9 cellular contexts compared by ENCODE assay signal in the genomic region with DNA sequence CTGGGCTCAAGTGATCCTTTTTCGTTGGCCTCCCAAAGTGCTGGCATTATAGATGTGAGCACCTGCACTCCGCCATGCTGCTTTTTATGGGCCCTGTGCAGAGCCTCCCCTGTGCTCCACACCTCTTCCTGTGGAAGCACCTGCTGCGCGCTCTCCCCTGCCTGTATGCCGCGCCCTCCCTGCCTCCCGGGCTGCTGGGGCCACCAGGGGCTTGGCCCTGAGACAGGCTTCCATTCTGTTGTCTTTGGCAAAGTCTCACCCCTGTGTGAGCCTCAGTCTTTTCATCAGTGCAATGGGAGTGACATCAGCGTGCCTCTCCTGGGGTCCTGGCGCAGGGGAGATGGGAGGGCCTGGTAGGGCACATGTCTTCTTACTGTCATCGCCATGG. TPM values are rescaled to one million over a fixed set of nuclear protein-coding genes. Genes with fewer than 3 reads are reported as not detected.
DNase-seq lines count a peak whose midpoint lies in the region; ATAC-seq, FAIRE-seq and TF ChIP-seq lines count a peak whose summit lies in the region.
"Had no signal": no experiment of that assay in that cellular context is flagged by ENCODE, and none has a peak within 500 bp of the region (broad histone marks: within the 10 kb centered on the region; RNA-seq: fewer than 3 reads in every experiment).

No MANE protein-coding gene starts in this region.

- no peak for ATAC-seq in heart left ventricle
- no peak for ATAC-seq in HepG2
- ATAC-seq in esophagus mucosa, result no peak

- no peak for FAIRE-seq in HepG2 (lab: Jason Lieb, UNC)
- FAIRE-seq: pancreas had no signal

- H3K36me3 Mint-ChIP-seq in activated naive CD4-positive, alpha-beta T cell treated with anti-CD3 and anti-CD28 coated beads, Interleukin-2, amount 10 ng/mL, durations not matched to agents 7 days and 5 days, result peaks cover 46% of the 10 kb centered on the region

- H3K9ac ChIP-seq in HepG2 (ENCODE audit: insufficient read depth, low read depth, low read length), result peak overlapping the region; percentile 95

- peak overlapping the region; percentile 89 for H3K4me3 Mint-ChIP-seq in activated naive CD4-positive, alpha-beta T cell treated with anti-CD3 and anti-CD28 coated beads, Interleukin-2, amount 10 ng/mL, durations not matched to agents 7 days and 5 days

- intact Hi-C loops in heart left ventricle (cut with DNase I) (loop anchor here in 7 of 10 donors (5.0 to 10.0 kb wide), 10 partner anchors 78 to 778 kb away; a partner anchor contains a TSS), cardiac septum (cut with DNase I) (loop anchor here (5.0 kb wide), 2 partner anchors 81 to 96 kb away; no protein-coding TSS in a partner anchor), HepG2 (cut with micrococcal nuclease; ENCODE audit: unreplicated experiment) (no loop called here)

- TF ChIP-seq POLR2A in heart left ventricle (IDR thresholded peaks at IDR 0.05), result no peak
- no peak for TF ChIP-seq POLR2A in HepG2 (IDR thresholded peaks at IDR 0.05; ENCODE audit: insufficient read depth in 1 of 2, low read depth in 2 of 2, low read length in 2 of 2)
- TF ChIP-seq POLR2A in tibial nerve (IDR thresholded peaks at IDR 0.05), result no peak

- BruUV-seq in HepG2 (replicated peaks; lab: Mats Ljungman, UMichigan), result no TSS peak

- H3K9me3 ChIP-seq in heart left ventricle (no peaks in the 10 kb centered on the region), HepG2 (ENCODE audit: low read length) (no peaks in the 10 kb centered on the region), tibial nerve (no peaks in the 10 kb centered on the region)
- H3K9me3 ChIP-seq: pancreas had no signal

- H3K4me3 ChIP-seq in heart left ventricle (peak overlapping the region in 11 of 12 donors; percentile 48 to 98 (median 76)), HepG2 (replicated peaks in 1 of 3; ENCODE audit: insufficient read depth in 1 of 3, low read depth in 2 of 3, low read length in 3 of 3) (peak overlapping the region; percentile 57 to 85 (median 73); a peak in 4 of 6 replicates), tibial nerve (peak overlapping the region in 3 of 4 donors; percentile 56 to 85 (median 71))

- H3K4me1 ChIP-seq in heart left ventricle, result peaks cover 4 to 58% (median 47%) of the 10 kb centered on the region in 12 donors
- H3K4me1 ChIP-seq in HepG2 (ENCODE audit: insufficient read depth, low read length), result peaks cover 46% of the 10 kb centered on the region
- peaks cover 0 to 52% (median 42%) of the 10 kb centered on the region in 4 donors for H3K4me1 ChIP-seq in tibial nerve

- no peak for TF ChIP-seq EP300 in HepG2 (IDR thresholded peaks at IDR 0.05; ENCODE audit: low read depth in 2 of 2, low read length in 2 of 2)
- TF ChIP-seq EP300 in HepG2 (CRISPR knock-in tag; IDR thresholded peaks at IDR 0.05; ENCODE audit: borderline replicate concordance), result no peak
- TF ChIP-seq EP300 in tibial nerve (IDR thresholded peaks at IDR 0.05), result no peak

- H3K36me3 ChIP-seq in heart left ventricle, result peaks cover 2 to 68% (median 48%) of the 10 kb centered on the region in 9 donors
- peaks cover 17 to 44% of the 10 kb centered on the region in 2 experiments for H3K36me3 ChIP-seq in HepG2 (replicated peaks in 1 of 2; ENCODE audit: control insufficient read depth in 1 of 2, insufficient read depth in 2 of 2, low read length in 2 of 2)
- peaks cover 6 to 60% (median 35%) of the 10 kb centered on the region in 3 donors for H3K36me3 ChIP-seq in tibial nerve

- H4K20me1 ChIP-seq in HepG2 (ENCODE audit: insufficient read depth, low read length), result peaks cover 16% of the 10 kb centered on the region

- H3K27me3 Mint-ChIP-seq in activated naive CD4-positive, alpha-beta T cell treated with anti-CD3 and anti-CD28 coated beads, Interleukin-2, amount 10 ng/mL, durations not matched to agents 7 days and 5 days, result no peaks in the 10 kb centered on the region

- 69 to 79% (median 75%) methylated on average over 10 of the region's 10 CpGs for WGBS in heart left ventricle, 4 donors
- 89% methylated on average over 10 of the region's 10 CpGs for WGBS in HepG2 (ENCODE audit: low lambda C conversion rate)
- WGBS in tibial nerve, 2 donors, result 66 to 79% methylated on average over 10 of the region's 10 CpGs

- TF ChIP-seq RAD21 in HepG2 (CRISPR knock-in tag; IDR thresholded peaks at IDR 0.05), result no peak

- H3K27ac Mint-ChIP-seq in activated naive CD4-positive, alpha-beta T cell treated with anti-CD3 and anti-CD28 coated beads, Interleukin-2, amount 10 ng/mL, durations not matched to agents 7 days and 5 days, result peak overlapping the region; percentile 99

- in situ Hi-C loops in HepG2 (cut with HindIII; ENCODE audit: extremely low pct_ligation_motif_present, low pct_unique_long_range_greater_than_20kb), result loop anchor here (5.0 kb wide), 1 partner anchor 34 kb away; a partner anchor contains a TSS

- TF ChIP-seq CTCF in heart left ventricle (IDR thresholded peaks at IDR 0.05), result no peak
- TF ChIP-seq CTCF in HepG2 (CRISPR knock-in tag; IDR thresholded peaks at IDR 0.05), result no peak
- TF ChIP-seq CTCF in tibial nerve (IDR thresholded peaks at IDR 0.05), result no peak

- no peaks in the 10 kb centered on the region for H3K9me3 Mint-ChIP-seq in activated naive CD4-positive, alpha-beta T cell treated with anti-CD3 and anti-CD28 coated beads, Interleukin-2, amount 10 ng/mL, durations not matched to agents 7 days and 5 days

- H3K27me3 ChIP-seq in heart left ventricle (no peaks in the 10 kb centered on the region), HepG2 (ENCODE audit: control insufficient read depth in 1 of 2, insufficient read depth in 2 of 2, low read length in 2 of 2) (no peaks in the 10 kb centered on the region), tibial nerve (no peaks in the 10 kb centered on the region)
- H3K27me3 ChIP-seq: pancreas had no signal

- H3K79me2 ChIP-seq in HepG2 (ENCODE audit: insufficient read depth, low read length), result peaks cover 15% of the 10 kb centered on the region

- H3K4me1 Mint-ChIP-seq in activated naive CD4-positive, alpha-beta T cell treated with anti-CD3 and anti-CD28 coated beads, Interleukin-2, amount 10 ng/mL, durations not matched to agents 7 days and 5 days, result peaks cover 46% of the 10 kb centered on the region

- CTCF ChIA-PET in activated naive CD4-positive, alpha-beta T cell treated with anti-CD3 and anti-CD28 coated beads, Interleukin-2, amount 10 ng/mL, durations not matched to agents 7 days and 5 days (lab: Charles Lee), result no interaction called here
- CTCF ChIA-PET in HepG2 (lab: Yijun Ruan, JAX; ENCODE audit: low intra/inter-chr PET ratio, low total read pairs), result no interaction called here

- peak overlapping the region; percentile 79 for H3K4me2 ChIP-seq in HepG2 (ENCODE audit: low read depth, low read length)

- POLR2A ChIA-PET in HepG2 (lab: Yijun Ruan, JAX), result interaction anchor here (1.0 kb wide), 1 partner anchor 30 kb away, joined by 4 read pairs; no protein-coding TSS in a partner anchor

- DNase-seq in heart left ventricle, result no peak
- no peak for DNase-seq in cardiac septum (ENCODE audit: low spot score)
- peak; percentile 66 for DNase-seq in activated naive CD4-positive, alpha-beta T cell treated with anti-CD3 and anti-CD28 coated beads, Interleukin-2, amount 10 ng/mL, durations not matched to agents 7 days and 5 days
- DNase-seq in HepG2 (ENCODE audit: low spot score), result no peak
- DNase-seq in tibial nerve (ENCODE audit: low spot score in 2 of 2), result no peak
- no peak for DNase-seq in GM03348 (ENCODE audit: low spot score)
- DNase-seq in NCI-H524 treated with DMSO at 0.1 percent for 48 hours (lab: John Stamatoyannopoulos, UW), result no peak

- H3K27ac ChIP-seq in heart left ventricle, result peak overlapping the region in 8 of 12 donors; percentile 86 to 100 (median 98)
- H3K27ac ChIP-seq in HepG2 (ENCODE audit: extremely low read length, insufficient read depth, low read length), result peak overlapping the region; percentile 100
- H3K27ac ChIP-seq in tibial nerve, result peak overlapping the region; percentile 89 to 99 (median 95)

- no peak overlapping the region for H2AFZ ChIP-seq in HepG2 (ENCODE audit: low read length)

RNA-seq across cellular contexts. Expression of a gene that starts 1.3 kb away (rescaled TPM):
- total RNA-seq in heart left ventricle (10 to 100 TPM; 11.6 to 46.7 (median 18.7) TPM), cardiac septum (20.0 TPM), HepG2 (2016; rRNA removed; fragmentation: Illumina TruSeq; extraction: Trizol) (21.9 and 31.3 TPM in 2 replicates), tibial nerve (10 to 100 TPM; 25.5 to 80.7 (median 52.0) TPM), esophagus mucosa (41.2 TPM)
- polyA plus RNA-seq in heart left ventricle (10 to 100 TPM; 23.8 to 56.4 TPM), HepG2 (2011; rRNA removed) (19.5 and 21.2 TPM in 2 replicates)
- total RNA-seq in HepG2 (2016; cell fraction: cytosol; rRNA removed; fragmentation: Illumina TruSeq; extraction: Trizol; ENCODE audit: low read depth), result 67.5 and 90.2 TPM in 2 replicates
- total RNA-seq in HepG2 (2016; cell fraction: insoluble cytoplasmic fraction; rRNA removed; fragmentation: Illumina TruSeq; extraction: Trizol), result 14.2 and 28.2 TPM in 2 replicates
- 57.9 and 74.3 TPM in 2 replicates for total RNA-seq in HepG2 (2016; cell fraction: membrane; rRNA removed; fragmentation: Illumina TruSeq; extraction: Trizol)
- 18.6 and 22.9 TPM in 2 replicates for total RNA-seq in HepG2 (2016; cell fraction: nucleus; rRNA removed; fragmentation: Illumina TruSeq; extraction: Trizol)
- 21.0 and 42.4 TPM in 2 replicates for polyA plus RNA-seq in HepG2 (2011; cell fraction: cytosol; rRNA removed)
- polyA plus RNA-seq in HepG2 (2011; cell fraction: nucleus; rRNA removed), result 45.8 and 49.4 TPM in 2 replicates
- polyA plus RNA-seq in HepG2 (2012), result 14.1 and 18.2 TPM in 2 replicates
- 104 and 136 TPM in 2 replicates for polyA plus RNA-seq in HepG2 (2016; cell fraction: cytosol; fragmentation: Illumina TruSeq; extraction: Trizol; ENCODE audit: low read depth)
- 24.1 and 30.7 TPM in 2 replicates for polyA plus RNA-seq in HepG2 (2016; cell fraction: insoluble cytoplasmic fraction; fragmentation: Illumina TruSeq; extraction: Trizol; ENCODE audit: low read depth)
- 78.9 and 88.8 TPM in 2 replicates for polyA plus RNA-seq in HepG2 (2016; cell fraction: membrane; fragmentation: Illumina TruSeq; extraction: Trizol; ENCODE audit: low read depth)
- polyA plus RNA-seq in HepG2 (2016; cell fraction: nucleus; fragmentation: Illumina TruSeq; extraction: Trizol; ENCODE audit: insufficient read depth, low read depth), result 43.0 and 56.8 TPM in 2 replicates
- polyA minus RNA-seq in HepG2 (2011; rRNA and poly(A)+ RNA removed; ENCODE audit: low replicate concordance), result 15.5 and 24.8 TPM in 2 replicates
- 9.4 and 11.7 TPM in 2 replicates for polyA minus RNA-seq in HepG2 (2011; cell fraction: cytosol; rRNA and poly(A)+ RNA removed)
- polyA minus RNA-seq in HepG2 (2011; cell fraction: nucleus; rRNA and poly(A)+ RNA removed), result 6.5 and 6.8 TPM in 2 replicates

RNA-seq across cellular contexts. Expression of a gene that starts 7.5 kb away (rescaled TPM):
- total RNA-seq in heart left ventricle (100 to 1,000 TPM; 149 to 425 (median 269) TPM), cardiac septum (318 TPM), HepG2 (2016; rRNA removed; fragmentation: Illumina TruSeq; extraction: Trizol) (133 and 135 TPM in 2 replicates), tibial nerve (100 to 1,000 TPM; 389 to 640 (median 576) TPM), esophagus mucosa (172 TPM)
- polyA plus RNA-seq in heart left ventricle (100 to 1,000 TPM; 217 to 282 TPM), HepG2 (2011; rRNA removed) (140 and 177 TPM in 2 replicates)
- total RNA-seq in HepG2 (2016; cell fraction: cytosol; rRNA removed; fragmentation: Illumina TruSeq; extraction: Trizol; ENCODE audit: low read depth), result 96.6 and 116 TPM in 2 replicates
- total RNA-seq in HepG2 (2016; cell fraction: insoluble cytoplasmic fraction; rRNA removed; fragmentation: Illumina TruSeq; extraction: Trizol), result 122 and 153 TPM in 2 replicates
- total RNA-seq in HepG2 (2016; cell fraction: membrane; rRNA removed; fragmentation: Illumina TruSeq; extraction: Trizol), result 83.7 and 88.2 TPM in 2 replicates
- 100 and 108 TPM in 2 replicates for total RNA-seq in HepG2 (2016; cell fraction: nucleus; rRNA removed; fragmentation: Illumina TruSeq; extraction: Trizol)
- 120 and 152 TPM in 2 replicates for polyA plus RNA-seq in HepG2 (2011; cell fraction: cytosol; rRNA removed)
- 887 and 1,037 TPM in 2 replicates for polyA plus RNA-seq in HepG2 (2011; cell fraction: nucleus; rRNA removed)
- polyA plus RNA-seq in HepG2 (2012), result 154 and 221 TPM in 2 replicates
- 39.2 and 45.5 TPM in 2 replicates for polyA plus RNA-seq in HepG2 (2016; cell fraction: cytosol; fragmentation: Illumina TruSeq; extraction: Trizol; ENCODE audit: low read depth)
- 156 and 182 TPM in 2 replicates for polyA plus RNA-seq in HepG2 (2016; cell fraction: insoluble cytoplasmic fraction; fragmentation: Illumina TruSeq; extraction: Trizol; ENCODE audit: low read depth)
- polyA plus RNA-seq in HepG2 (2016; cell fraction: membrane; fragmentation: Illumina TruSeq; extraction: Trizol; ENCODE audit: low read depth), result 63.6 and 72.0 TPM in 2 replicates
- polyA plus RNA-seq in HepG2 (2016; cell fraction: nucleus; fragmentation: Illumina TruSeq; extraction: Trizol; ENCODE audit: insufficient read depth, low read depth), result 293 and 318 TPM in 2 replicates
- 38.8 and 49.7 TPM in 2 replicates for polyA minus RNA-seq in HepG2 (2011; rRNA and poly(A)+ RNA removed; ENCODE audit: low replicate concordance)
- polyA minus RNA-seq in HepG2 (2011; cell fraction: cytosol; rRNA and poly(A)+ RNA removed), result 32.8 and 38.9 TPM in 2 replicates
- 106 and 131 TPM in 2 replicates for polyA minus RNA-seq in HepG2 (2011; cell fraction: nucleus; rRNA and poly(A)+ RNA removed)

RNA-seq across cellular contexts. Expression of a gene that starts 9.1 kb away (rescaled TPM):
- total RNA-seq in heart left ventricle (not detected), cardiac septum (not detected), HepG2 (2016; rRNA removed; fragmentation: Illumina TruSeq; extraction: Trizol) (4.3 and 9.9 TPM in 2 replicates), tibial nerve (not detected), esophagus mucosa (0.40 TPM)
- polyA plus RNA-seq in heart left ventricle (not detected), HepG2 (2011; rRNA removed) (6.0 and 11.1 TPM in 2 replicates)
- 15.0 and 18.4 TPM in 2 replicates for total RNA-seq in HepG2 (2016; cell fraction: cytosol; rRNA removed; fragmentation: Illumina TruSeq; extraction: Trizol; ENCODE audit: low read depth)
- 5.2 and 11.1 TPM in 2 replicates for total RNA-seq in HepG2 (2016; cell fraction: insoluble cytoplasmic fraction; rRNA removed; fragmentation: Illumina TruSeq; extraction: Trizol)
- 27.1 and 33.2 TPM in 2 replicates for total RNA-seq in HepG2 (2016; cell fraction: membrane; rRNA removed; fragmentation: Illumina TruSeq; extraction: Trizol)
- total RNA-seq in HepG2 (2016; cell fraction: nucleus; rRNA removed; fragmentation: Illumina TruSeq; extraction: Trizol), result 3.7 and 6.5 TPM in 2 replicates
- polyA plus RNA-seq in HepG2 (2011; cell fraction: cytosol; rRNA removed), result 7.3 and 14.1 TPM in 2 replicates
- 17.9 and 19.5 TPM in 2 replicates for polyA plus RNA-seq in HepG2 (2011; cell fraction: nucleus; rRNA removed)
- polyA plus RNA-seq in HepG2 (2012), result 6.4 and 6.8 TPM in 2 replicates
- polyA plus RNA-seq in HepG2 (2016; cell fraction: cytosol; fragmentation: Illumina TruSeq; extraction: Trizol; ENCODE audit: low read depth), result 17.9 and 19.1 TPM in 2 replicates
- polyA plus RNA-seq in HepG2 (2016; cell fraction: insoluble cytoplasmic fraction; fragmentation: Illumina TruSeq; extraction: Trizol; ENCODE audit: low read depth), result 7.9 and 11.2 TPM in 2 replicates
- 27.7 and 33.0 TPM in 2 replicates for polyA plus RNA-seq in HepG2 (2016; cell fraction: membrane; fragmentation: Illumina TruSeq; extraction: Trizol; ENCODE audit: low read depth)
- polyA plus RNA-seq in HepG2 (2016; cell fraction: nucleus; fragmentation: Illumina TruSeq; extraction: Trizol; ENCODE audit: insufficient read depth, low read depth), result 11.7 and 13.4 TPM in 2 replicates
- 0.28 and 20.0 TPM in 2 replicates for polyA minus RNA-seq in HepG2 (2011; rRNA and poly(A)+ RNA removed; ENCODE audit: low replicate concordance)
- 23.0 and 23.8 TPM in 2 replicates for polyA minus RNA-seq in HepG2 (2011; cell fraction: cytosol; rRNA and poly(A)+ RNA removed)
- 2.8 and 4.2 TPM in 2 replicates for polyA minus RNA-seq in HepG2 (2011; cell fraction: nucleus; rRNA and poly(A)+ RNA removed)
- polyA plus RNA-seq: pancreas had no signal

RNA-seq across cellular contexts. Expression of a gene that starts 28.2 kb away (rescaled TPM):
- total RNA-seq in heart left ventricle (100 to 1,000 TPM in 1 of 9 donors, 10 to 100 TPM in 8; 25.8 to 115 (median 60.5) TPM), cardiac septum (97.5 TPM), HepG2 (2016; rRNA removed; fragmentation: Illumina TruSeq; extraction: Trizol) (8.4 and 10.7 TPM in 2 replicates), tibial nerve (10 to 100 TPM; 17.4 to 51.9 (median 39.4) TPM), esophagus mucosa (99.3 TPM)
- polyA plus RNA-seq in heart left ventricle (10 to 100 TPM; 31.5 to 33.6 TPM), HepG2 (2011; rRNA removed) (18.0 and 19.6 TPM in 2 replicates)
- total RNA-seq in HepG2 (2016; cell fraction: cytosol; rRNA removed; fragmentation: Illumina TruSeq; extraction: Trizol; ENCODE audit: low read depth), result 6.5 and 7.9 TPM in 2 replicates
- 8.9 and 11.0 TPM in 2 replicates for total RNA-seq in HepG2 (2016; cell fraction: insoluble cytoplasmic fraction; rRNA removed; fragmentation: Illumina TruSeq; extraction: Trizol)
- total RNA-seq in HepG2 (2016; cell fraction: membrane; rRNA removed; fragmentation: Illumina TruSeq; extraction: Trizol), result 14.1 and 14.8 TPM in 2 replicates
- 17.3 and 19.0 TPM in 2 replicates for total RNA-seq in HepG2 (2016; cell fraction: nucleus; rRNA removed; fragmentation: Illumina TruSeq; extraction: Trizol)
- polyA plus RNA-seq in HepG2 (2011; cell fraction: cytosol; rRNA removed), result 14.8 and 17.8 TPM in 2 replicates
- 116 and 135 TPM in 2 replicates for polyA plus RNA-seq in HepG2 (2011; cell fraction: nucleus; rRNA removed)
- polyA plus RNA-seq in HepG2 (2012), result 27.5 and 28.1 TPM in 2 replicates
- 2.7 and 3.3 TPM in 2 replicates for polyA plus RNA-seq in HepG2 (2016; cell fraction: cytosol; fragmentation: Illumina TruSeq; extraction: Trizol; ENCODE audit: low read depth)
- polyA plus RNA-seq in HepG2 (2016; cell fraction: insoluble cytoplasmic fraction; fragmentation: Illumina TruSeq; extraction: Trizol; ENCODE audit: low read depth), result 30.9 and 43.0 TPM in 2 replicates
- 10.2 and 10.3 TPM in 2 replicates for polyA plus RNA-seq in HepG2 (2016; cell fraction: membrane; fragmentation: Illumina TruSeq; extraction: Trizol; ENCODE audit: low read depth)
- polyA plus RNA-seq in HepG2 (2016; cell fraction: nucleus; fragmentation: Illumina TruSeq; extraction: Trizol; ENCODE audit: insufficient read depth, low read depth), result 76.5 and 77.9 TPM in 2 replicates
- polyA minus RNA-seq in HepG2 (2011; rRNA and poly(A)+ RNA removed; ENCODE audit: low replicate concordance), result 14.0 and 39.5 TPM in 2 replicates
- polyA minus RNA-seq in HepG2 (2011; cell fraction: cytosol; rRNA and poly(A)+ RNA removed), result 42.7 and 47.0 TPM in 2 replicates
- polyA minus RNA-seq in HepG2 (2011; cell fraction: nucleus; rRNA and poly(A)+ RNA removed), result 36.8 and 48.0 TPM in 2 replicates

RNA-seq across cellular contexts. Expression of a gene that starts 35.1 kb away (rescaled TPM):
- total RNA-seq in heart left ventricle (100 to 1,000 TPM; 201 to 584 (median 450) TPM), cardiac septum (486 TPM), HepG2 (2016; rRNA removed; fragmentation: Illumina TruSeq; extraction: Trizol) (78.7 and 88.0 TPM in 2 replicates), tibial nerve (100 to 1,000 TPM in 3 of 4 donors, 10 to 100 TPM in 1; 67.5 to 140 (median 127) TPM), esophagus mucosa (251 TPM)
- polyA plus RNA-seq in heart left ventricle (1,000 to 10,000 TPM in 1 of 2 donors, 100 to 1,000 TPM in 1; 459 to 1,034 TPM), HepG2 (2011; rRNA removed) (39.4 and 49.3 TPM in 2 replicates)
- total RNA-seq in HepG2 (2016; cell fraction: cytosol; rRNA removed; fragmentation: Illumina TruSeq; extraction: Trizol; ENCODE audit: low read depth), result 72.7 and 79.4 TPM in 2 replicates
- 80.1 and 93.1 TPM in 2 replicates for total RNA-seq in HepG2 (2016; cell fraction: insoluble cytoplasmic fraction; rRNA removed; fragmentation: Illumina TruSeq; extraction: Trizol)
- 72.8 and 84.2 TPM in 2 replicates for total RNA-seq in HepG2 (2016; cell fraction: membrane; rRNA removed; fragmentation: Illumina TruSeq; extraction: Trizol)
- 40.6 and 53.8 TPM in 2 replicates for total RNA-seq in HepG2 (2016; cell fraction: nucleus; rRNA removed; fragmentation: Illumina TruSeq; extraction: Trizol)
- polyA plus RNA-seq in HepG2 (2011; cell fraction: cytosol; rRNA removed), result 61.0 and 112 TPM in 2 replicates
- polyA plus RNA-seq in HepG2 (2011; cell fraction: nucleus; rRNA removed), result 105 and 111 TPM in 2 replicates
- polyA plus RNA-seq in HepG2 (2012), result 67.0 and 70.9 TPM in 2 replicates
- polyA plus RNA-seq in HepG2 (2016; cell fraction: cytosol; fragmentation: Illumina TruSeq; extraction: Trizol; ENCODE audit: low read depth), result 126 and 135 TPM in 2 replicates
- 131 and 155 TPM in 2 replicates for polyA plus RNA-seq in HepG2 (2016; cell fraction: insoluble cytoplasmic fraction; fragmentation: Illumina TruSeq; extraction: Trizol; ENCODE audit: low read depth)
- 112 and 121 TPM in 2 replicates for polyA plus RNA-seq in HepG2 (2016; cell fraction: membrane; fragmentation: Illumina TruSeq; extraction: Trizol; ENCODE audit: low read depth)
- 129 and 134 TPM in 2 replicates for polyA plus RNA-seq in HepG2 (2016; cell fraction: nucleus; fragmentation: Illumina TruSeq; extraction: Trizol; ENCODE audit: insufficient read depth, low read depth)
- 60.5 and 86.6 TPM in 2 replicates for polyA minus RNA-seq in HepG2 (2011; rRNA and poly(A)+ RNA removed; ENCODE audit: low replicate concordance)
- polyA minus RNA-seq in HepG2 (2011; cell fraction: cytosol; rRNA and poly(A)+ RNA removed), result 53.6 and 68.0 TPM in 2 replicates
- polyA minus RNA-seq in HepG2 (2011; cell fraction: nucleus; rRNA and poly(A)+ RNA removed), result 14.7 and 18.9 TPM in 2 replicates
